ENCODE assay signal across 24 cellular contexts in genomic region chr1:177517556-177517955, GRCh38.
DNase-seq lines count a peak whose midpoint lies in the region; ATAC-seq, FAIRE-seq and TF ChIP-seq lines count a peak whose summit lies in the region.
"Had no signal": no experiment of that assay in that cellular context is flagged by ENCODE, and none has a peak within 500 bp of the region (broad histone marks: within the 10 kb centered on the region; RNA-seq: fewer than 3 reads in every experiment).

No MANE protein-coding gene starts in this region.

- H3K9ac ChIP-seq in HepG2 (ENCODE audit: insufficient read depth, low read depth, low read length) (no peak overlapping the region), endodermal cell (ENCODE audit: extremely low read depth, low read length, poor library complexity, severe bottlenecking) (no peak overlapping the region)
- H3K9ac ChIP-seq: BLaER1 treated with 17β-estradiol and CSF1 and Interleukin-3, amounts not matched to agents 10 nM and 100 nM had no signal

- no peaks in the 10 kb centered on the region for H3K9me3 Mint-ChIP-seq in MCF 10A (ENCODE audit: unreplicated experiment)
- no peaks in the 10 kb centered on the region for H3K9me3 Mint-ChIP-seq in endodermal cell
- H3K9me3 Mint-ChIP-seq: nephron progenitor cell had no signal

- in situ Hi-C loops in HepG2 (cut with HindIII; ENCODE audit: extremely low pct_ligation_motif_present, low pct_unique_long_range_greater_than_20kb): no loop called here

- intact Hi-C loops in MCF 10A (cut with micrococcal nuclease): no loop called here
- intact Hi-C loops in breast epithelium (cut with DNase I; ENCODE audit: low total_unique reads): no loop called here
- intact Hi-C loops in upper lobe of right lung (cut with DNase I): no loop called here
- intact Hi-C loops in HepG2 (cut with micrococcal nuclease; ENCODE audit: unreplicated experiment): no loop called here

- H3K27ac Mint-ChIP-seq in MCF 10A (ENCODE audit: low read depth, unreplicated experiment) (no peak overlapping the region), endodermal cell (no peak overlapping the region)
- H3K27ac Mint-ChIP-seq: nephron progenitor cell, T-cell had no signal

- no peak for TF ChIP-seq EP300 in HepG2 (IDR thresholded peaks at IDR 0.05; ENCODE audit: low read depth in 2 of 2, low read length in 2 of 2)
- TF ChIP-seq EP300 in HepG2 (CRISPR knock-in tag; IDR thresholded peaks at IDR 0.05; ENCODE audit: borderline replicate concordance): no peak

- TF ChIP-seq POLR2A in breast epithelium (IDR thresholded peaks at IDR 0.05): no peak
- no peak for TF ChIP-seq POLR2A in HepG2 (IDR thresholded peaks at IDR 0.05; ENCODE audit: insufficient read depth in 1 of 2, low read depth in 2 of 2, low read length in 2 of 2)

- no peak for TF ChIP-seq RAD21 in HepG2 (CRISPR knock-in tag; IDR thresholded peaks at IDR 0.05)

- H3K4me1 Mint-ChIP-seq in MCF 10A (ENCODE audit: insufficient read depth, unreplicated experiment) (no peaks in the 10 kb centered on the region), endodermal cell (peaks cover 2% of the 10 kb centered on the region)
- H3K4me1 Mint-ChIP-seq: nephron progenitor cell, T-cell had no signal

- H3K4me1 ChIP-seq in breast epithelium: no peaks in the 10 kb centered on the region
- H3K4me1 ChIP-seq in upper lobe of right lung: no peaks in the 10 kb centered on the region
- no peaks in the 10 kb centered on the region for H3K4me1 ChIP-seq in HepG2 (ENCODE audit: insufficient read depth, low read length)
- no peaks in the 10 kb centered on the region for H3K4me1 ChIP-seq in endodermal cell (ENCODE audit: control insufficient read depth, insufficient read depth, low read length)
- H3K4me1 ChIP-seq: BLaER1 treated with 17β-estradiol and CSF1 and Interleukin-3, amounts not matched to agents 10 nM and 100 nM; colonic mucosa; psoas muscle; suprapubic skin had no signal

- H3K36me3 Mint-ChIP-seq in MCF 10A (ENCODE audit: insufficient read depth, unreplicated experiment): no peaks in the 10 kb centered on the region
- no peaks in the 10 kb centered on the region for H3K36me3 Mint-ChIP-seq in endodermal cell (ENCODE audit: low read depth)
- H3K36me3 Mint-ChIP-seq: T-cell had no signal

- DNase-seq in MCF 10A (ENCODE audit: unreplicated experiment) (peak; percentile 56), breast epithelium (ENCODE audit: low spot score in 2 of 2) (no peak), dermis blood vessel endothelial cell (peak; percentile 68), iris pigment epithelial cell (ENCODE audit: low read depth) (peak; percentile 91), upper lobe of right lung (no peak), HepG2 (ENCODE audit: low spot score) (no peak), endodermal cell (no peak), RCC 7860 (ENCODE audit: low spot score) (no peak)
- DNase-seq: activated CD4-positive, alpha-beta T cell treated with anti-CD3 and anti-CD28 coated beads, Interleukin-2, amount 50 U/mL, for 1 hour; activated naive CD4-positive, alpha-beta T cell; aorta; colonic mucosa; NCI-H1092; NCI-H2081 treated with DMSO at 0.1 percent for 48 hours; NCI-H510A; nephron progenitor cell; psoas muscle; SHP77; T-cell had no signal

- no peaks in the 10 kb centered on the region for H4K20me1 ChIP-seq in HepG2 (ENCODE audit: insufficient read depth, low read length)
- H4K20me1 ChIP-seq: BLaER1 treated with 17β-estradiol and CSF1 and Interleukin-3, amounts not matched to agents 10 nM and 100 nM had no signal

- no peak for FAIRE-seq in HepG2 (lab: Jason Lieb, UNC)
- FAIRE-seq in RCC 7860 (lab: Jason Lieb, UNC): no peak
- FAIRE-seq: H54, islet of Langerhans had no signal

- H3K4me2 ChIP-seq in HepG2 (ENCODE audit: low read depth, low read length): no peak overlapping the region
- H3K4me2 ChIP-seq: BLaER1 treated with 17β-estradiol and CSF1 and Interleukin-3, amounts not matched to agents 10 nM and 100 nM had no signal

- H3K9me3 ChIP-seq in breast epithelium (no peaks in the 10 kb centered on the region), upper lobe of right lung (no peaks in the 10 kb centered on the region), HepG2 (ENCODE audit: low read length) (no peaks in the 10 kb centered on the region), endodermal cell (ENCODE audit: control insufficient read depth, low read length) (no peaks in the 10 kb centered on the region)
- H3K9me3 ChIP-seq: BLaER1 treated with 17β-estradiol and CSF1 and Interleukin-3, amounts not matched to agents 10 nM and 100 nM; colonic mucosa; psoas muscle; suprapubic skin had no signal

- H3K27me3 ChIP-seq in breast epithelium (no peaks in the 10 kb centered on the region), upper lobe of right lung (no peaks in the 10 kb centered on the region), HepG2 (ENCODE audit: control insufficient read depth in 1 of 2, insufficient read depth in 2 of 2, low read length in 2 of 2) (no peaks in the 10 kb centered on the region), endodermal cell (ENCODE audit: control insufficient read depth, insufficient read depth, low read length, poor library complexity, severe bottlenecking) (no peaks in the 10 kb centered on the region)
- H3K27me3 ChIP-seq: BLaER1 treated with 17β-estradiol and CSF1 and Interleukin-3, amounts not matched to agents 10 nM and 100 nM; colonic mucosa; suprapubic skin had no signal

- H3K4me3 ChIP-seq in breast epithelium: no peak overlapping the region
- H3K4me3 ChIP-seq in upper lobe of right lung: no peak overlapping the region
- no peak overlapping the region for H3K4me3 ChIP-seq in HepG2 (replicated peaks in 1 of 3; ENCODE audit: insufficient read depth in 1 of 3, low read depth in 2 of 3, low read length in 3 of 3)
- H3K4me3 ChIP-seq in endodermal cell (ENCODE audit: low read length): no peak overlapping the region
- H3K4me3 ChIP-seq: BLaER1 treated with 17β-estradiol and CSF1 and Interleukin-3, amounts not matched to agents 10 nM and 100 nM; colonic mucosa; psoas muscle; suprapubic skin had no signal

- H3K79me2 ChIP-seq in HepG2 (ENCODE audit: insufficient read depth, low read length): no peaks in the 10 kb centered on the region

- no peaks in the 10 kb centered on the region for H3K27me3 Mint-ChIP-seq in MCF 10A (ENCODE audit: insufficient read depth, unreplicated experiment)
- H3K27me3 Mint-ChIP-seq in endodermal cell (ENCODE audit: insufficient read depth): peaks cover 6% of the 10 kb centered on the region
- H3K27me3 Mint-ChIP-seq: T-cell had no signal

- CTCF ChIA-PET in MCF 10A (lab: Yijun Ruan, JAX): interaction anchor here (1.2 kb wide), 1 partner anchor 9 kb away, joined by 5 read pairs; no protein-coding TSS in a partner anchor
- CTCF ChIA-PET in HepG2 (lab: Yijun Ruan, JAX; ENCODE audit: low intra/inter-chr PET ratio, low total read pairs): no interaction called here

- 12% methylated on average over 3 of the region's 3 CpGs for WGBS in HepG2 (ENCODE audit: low lambda C conversion rate)
- WGBS in endodermal cell (ENCODE audit: insufficient coverage in 1 of 2, insufficient read length in 1 of 2), 2 experiments: 52 to 85% methylated on average over 2 to 3 of the region's 3 CpGs

- TF ChIP-seq CTCF in MCF 10A (IDR thresholded peaks at IDR 0.05; ENCODE audit: unreplicated experiment) (no peak), breast epithelium (IDR thresholded peaks at IDR 0.05) (no peak), upper lobe of right lung (IDR thresholded peaks at IDR 0.05) (no peak), HepG2 (CRISPR knock-in tag; IDR thresholded peaks at IDR 0.05) (no peak), endodermal cell (conservative IDR thresholded peaks at IDR 0.05) (no peak)

- no peak for ATAC-seq in upper lobe of right lung
- ATAC-seq in HepG2: no peak
- ATAC-seq: psoas muscle, T-cell had no signal

- POLR2A ChIA-PET in MCF 10A (lab: Yijun Ruan, JAX) (no interaction called here), HepG2 (lab: Yijun Ruan, JAX) (no interaction called here)

- H3K27ac ChIP-seq in breast epithelium: no peak overlapping the region
- H3K27ac ChIP-seq in upper lobe of right lung: no peak overlapping the region
- H3K27ac ChIP-seq in HepG2 (ENCODE audit: extremely low read length, insufficient read depth, low read length): no peak overlapping the region
- no peak overlapping the region for H3K27ac ChIP-seq in endodermal cell (ENCODE audit: low read depth, low read length)
- H3K27ac ChIP-seq: 22Rv1; BLaER1 treated with 17β-estradiol and CSF1 and Interleukin-3, amounts not matched to agents 10 nM and 100 nM; colonic mucosa; psoas muscle; suprapubic skin had no signal

- no peak overlapping the region for H2AFZ ChIP-seq in HepG2 (ENCODE audit: low read length)

- H3K4me3 Mint-ChIP-seq in MCF 10A (ENCODE audit: unreplicated experiment) (no peak overlapping the region), endodermal cell (no peak overlapping the region)
- H3K4me3 Mint-ChIP-seq: nephron progenitor cell, T-cell had no signal

- H3K36me3 ChIP-seq in breast epithelium (no peaks in the 10 kb centered on the region), upper lobe of right lung (no peaks in the 10 kb centered on the region), HepG2 (replicated peaks in 1 of 2; ENCODE audit: control insufficient read depth in 1 of 2, insufficient read depth in 2 of 2, low read length in 2 of 2) (no peaks in the 10 kb centered on the region), endodermal cell (ENCODE audit: control insufficient read depth, insufficient read depth, low read length) (no peaks in the 10 kb centered on the region)
- H3K36me3 ChIP-seq: BLaER1 treated with 17β-estradiol and CSF1 and Interleukin-3, amounts not matched to agents 10 nM and 100 nM; colonic mucosa; suprapubic skin had no signal

- BruUV-seq in MCF 10A (replicated peaks; lab: Mats Ljungman, UMichigan) (no TSS peak), HepG2 (replicated peaks; lab: Mats Ljungman, UMichigan) (no TSS peak)

TF ChIP-seq in HepG2, 621 proteins besides CTCF, POLR2A, EP300 and RAD21 (continues in another document):
- TF ChIP-seq CENPX (CRISPR knock-in tag; IDR thresholded peaks at IDR 0.05): no peak
- TF ChIP-seq ZBTB44 (CRISPR knock-in tag; IDR thresholded peaks at IDR 0.05): no peak
- no peak for TF ChIP-seq HMGA1 (CRISPR knock-in tag; conservative IDR thresholded peaks at IDR 0.05)
- TF ChIP-seq FOSL1 (CRISPR knock-in tag; IDR thresholded peaks at IDR 0.05; ENCODE audit: borderline replicate concordance): no peak
- no peak for TF ChIP-seq ZNF460 (CRISPR knock-in tag; IDR thresholded peaks at IDR 0.05; ENCODE audit: borderline replicate concordance)
- TF ChIP-seq CHD2 (IDR thresholded peaks at IDR 0.05; ENCODE audit: low read depth, low read length): no peak

Comparison
In these comparisons a context has a peak if more than half of its experiments do, and no peak if none do; other contexts are left out.
1. DNase-seq: peak in MCF 10A (single experiment), dermis blood vessel endothelial cell (single experiment) and iris pigment epithelial cell (single experiment); none in breast epithelium (0 of 2), upper lobe of right lung (single experiment), HepG2 (single experiment), endodermal cell (single experiment) and RCC 7860 (single experiment).